ENCODE assay signal across 14 cellular contexts in genomic region chr9:121748080-121748479, GRCh38.
A peak's percentile ranks its signal among the peaks of the same experiment; 100 is the strongest.
DNase-seq lines count a peak whose midpoint lies in the region; ATAC-seq and TF ChIP-seq lines count a peak whose summit lies in the region.
"Had no signal": no experiment of that assay in that cellular context is flagged by ENCODE, and none has a peak within 500 bp of the region (broad histone marks: within the 10 kb centered on the region; RNA-seq: fewer than 3 reads in every experiment).

No MANE protein-coding gene starts in this region.

- peak overlapping the region; percentile 90 for H3K27ac Mint-ChIP-seq in progenitor cell of endocrine pancreas
- H3K27ac Mint-ChIP-seq: activated CD4-positive, alpha-beta memory T cell treated with anti-CD3 and anti-CD28 coated beads, Interleukin-2, amount 10 ng/mL, durations not matched to agents 7 days and 5 days had no signal

- H3K27ac ChIP-seq in cingulate gyrus (ENCODE audit: low read depth, low read length), result peak overlapping the region; percentile 97

- H3K4me3 ChIP-seq in Jurkat, Clone E6-1 (ENCODE audit: low read length), result peak overlapping the region; percentile 40

- no peak for ATAC-seq in GM21381 (IDR thresholded peaks at IDR 0.05; ENCODE audit: unreplicated experiment)

- TF ChIP-seq CTCF in progenitor cell of endocrine pancreas (IDR thresholded peaks at IDR 0.05; ENCODE audit: unreplicated experiment), result no peak

- DNase-seq in AG20443 (ENCODE audit: low spot score) (peak; percentile 69), progenitor cell of endocrine pancreas (ENCODE audit: low spot score, unreplicated experiment) (no peak), occipital lobe (lab: John Stamatoyannopoulos, UW) (no peak), CD1c-positive myeloid dendritic cell (ENCODE audit: extremely low spot score) (no peak)
- DNase-seq in Jurkat, Clone E6-1 (ENCODE audit: low read depth, low spot score), result peak; percentile 92
- no peak for DNase-seq in stimulated activated CD4-positive, alpha-beta T cell treated with anti-CD3 and anti-CD28 coated beads, Interleukin-4, amount 100 ng/mL, for 4 hours
- DNase-seq: activated CD4-positive, alpha-beta memory T cell treated with anti-CD3 and anti-CD28 coated beads, Interleukin-2, amount 10 ng/mL, durations not matched to agents 7 days and 5 days; cerebellar nuclear complex; mesendoderm; NCI-H2171 treated with DMSO at 0.1 percent for 48 hours; SHP77 had no signal

- no peaks in the 10 kb centered on the region for H3K27me3 Mint-ChIP-seq in progenitor cell of endocrine pancreas
- H3K27me3 Mint-ChIP-seq: activated CD4-positive, alpha-beta memory T cell treated with anti-CD3 and anti-CD28 coated beads, Interleukin-2, amount 10 ng/mL, durations not matched to agents 7 days and 5 days; stimulated activated naive CD8-positive, alpha-beta T cell treated with anti-CD3 and anti-CD28 coated beads, Interleukin-15, Interleukin-2, amounts not matched to agents 100 ng/mL and 50 ng/mL, for 24 hours had no signal

- H3K9me3 Mint-ChIP-seq in progenitor cell of endocrine pancreas (ENCODE audit: low read depth), result no peaks in the 10 kb centered on the region
- H3K9me3 Mint-ChIP-seq: activated CD4-positive, alpha-beta memory T cell treated with anti-CD3 and anti-CD28 coated beads, Interleukin-2, amount 10 ng/mL, durations not matched to agents 7 days and 5 days; stimulated activated naive CD8-positive, alpha-beta T cell treated with anti-CD3 and anti-CD28 coated beads, Interleukin-15, Interleukin-2, amounts not matched to agents 100 ng/mL and 50 ng/mL, for 24 hours had no signal

- peak overlapping the region; percentile 33 for H3K4me3 Mint-ChIP-seq in progenitor cell of endocrine pancreas (ENCODE audit: low read depth)
- H3K4me3 Mint-ChIP-seq: activated CD4-positive, alpha-beta memory T cell treated with anti-CD3 and anti-CD28 coated beads, Interleukin-2, amount 10 ng/mL, durations not matched to agents 7 days and 5 days; stimulated activated naive CD8-positive, alpha-beta T cell treated with anti-CD3 and anti-CD28 coated beads, Interleukin-15, Interleukin-2, amounts not matched to agents 100 ng/mL and 50 ng/mL, for 24 hours had no signal

- H3K36me3 Mint-ChIP-seq in progenitor cell of endocrine pancreas (ENCODE audit: insufficient read depth), result no peaks in the 10 kb centered on the region

- H3K4me1 Mint-ChIP-seq in progenitor cell of endocrine pancreas (ENCODE audit: low read depth), result peaks cover 50% of the 10 kb centered on the region

Comparison
In these comparisons a context has a peak if more than half of its experiments do, and no peak if none do; other contexts are left out.
1. DNase-seq: peak in AG20443 (single experiment) and Jurkat, Clone E6-1 (single experiment); none in progenitor cell of endocrine pancreas (single experiment), occipital lobe (single experiment), stimulated activated CD4-positive, alpha-beta T cell treated with anti-CD3 and anti-CD28 coated beads, Interleukin-4, amount 100 ng/mL, for 4 hours (0 of 2) and CD1c-positive myeloid dendritic cell (single experiment).